12 cellular contexts compared by ENCODE assay signal in genomic region chr3:179438836-179439235, GRCh38. TPM values are rescaled to one million over a fixed set of nuclear protein-coding genes. Genes with fewer than 3 reads are reported as not detected.
DNase-seq lines count a peak whose midpoint lies in the region; ATAC-seq and TF ChIP-seq lines count a peak whose summit lies in the region.
"Had no signal": no experiment of that assay in that cellular context is flagged by ENCODE, and none has a peak within 500 bp of the region (broad histone marks: within the 10 kb centered on the region; RNA-seq: fewer than 3 reads in every experiment).

No MANE protein-coding gene starts in this region.

- H3K27me3 ChIP-seq in endodermal cell (ENCODE audit: control insufficient read depth, insufficient read depth, low read length, poor library complexity, severe bottlenecking) (no peaks in the 10 kb centered on the region), Caco-2 (replicated peaks; ENCODE audit: control insufficient read depth, insufficient read depth, low read length) (no peaks in the 10 kb centered on the region)
- H3K27me3 ChIP-seq: thyroid gland had no signal

- H3K27ac ChIP-seq in endodermal cell (ENCODE audit: low read depth, low read length): no peak overlapping the region
- no peak overlapping the region for H3K27ac ChIP-seq in caudate nucleus (ENCODE audit: low read depth, low read length)
- H3K27ac ChIP-seq: thyroid gland had no signal

- 57 to 76% methylated on average over 5 of the region's 5 CpGs for WGBS in endodermal cell (ENCODE audit: insufficient coverage in 1 of 2, insufficient read length in 1 of 2), 2 experiments

- intact Hi-C loops in Caco-2 (cut with micrococcal nuclease; ENCODE audit: unreplicated experiment): loop anchor here (2.0 kb wide), 1 partner anchor 66 kb away; no protein-coding TSS in a partner anchor

- no peaks in the 10 kb centered on the region for H3K36me3 ChIP-seq in endodermal cell (ENCODE audit: control insufficient read depth, insufficient read depth, low read length)
- H3K36me3 ChIP-seq in Caco-2 (ENCODE audit: control insufficient read depth, insufficient read depth, low read length): no peaks in the 10 kb centered on the region
- H3K36me3 ChIP-seq: thyroid gland had no signal

- H3K9me3 Mint-ChIP-seq in endodermal cell (no peaks in the 10 kb centered on the region), Caco-2 (ENCODE audit: unreplicated experiment) (no peaks in the 10 kb centered on the region)

- ATAC-seq in GM18511 (IDR thresholded peaks at IDR 0.05; ENCODE audit: unreplicated experiment) (peak; percentile 94), GM21526 (IDR thresholded peaks at IDR 0.05; ENCODE audit: low FRiP score, unreplicated experiment) (peak; percentile 91), HG03175 (IDR thresholded peaks at IDR 0.05; ENCODE audit: unreplicated experiment) (peak; percentile 74)
- ATAC-seq: left ventricle myocardium superior had no signal

- H3K27ac Mint-ChIP-seq in endodermal cell: no peak overlapping the region
- H3K27ac Mint-ChIP-seq in Caco-2 (ENCODE audit: unreplicated experiment): no peak overlapping the region

- CTCF ChIA-PET in Caco-2 (lab: Charles Lee): interaction anchor here (0.6 kb wide), 1 partner anchor 23 kb away, joined by 3 read pairs; no protein-coding TSS in a partner anchor

- H3K4me3 ChIP-seq in endodermal cell (ENCODE audit: low read length) (peak overlapping the region; percentile 21), Caco-2 (ENCODE audit: low read depth, low read length) (no peak overlapping the region)
- H3K4me3 ChIP-seq: thyroid gland had no signal

- BruUV-seq in Caco-2 (replicated peaks; lab: Mats Ljungman, UMichigan): no TSS peak

- no peaks in the 10 kb centered on the region for H3K9me3 ChIP-seq in endodermal cell (ENCODE audit: control insufficient read depth, low read length)
- H3K9me3 ChIP-seq in Caco-2: no peaks in the 10 kb centered on the region
- H3K9me3 ChIP-seq: thyroid gland had no signal

- no peaks in the 10 kb centered on the region for H3K27me3 Mint-ChIP-seq in endodermal cell (ENCODE audit: insufficient read depth)
- H3K27me3 Mint-ChIP-seq in Caco-2 (ENCODE audit: insufficient read depth, unreplicated experiment): no peaks in the 10 kb centered on the region

- no peak for TF ChIP-seq CTCF in endodermal cell (conservative IDR thresholded peaks at IDR 0.05)
- no peak for TF ChIP-seq CTCF in Caco-2 (IDR thresholded peaks at IDR 0.05; ENCODE audit: insufficient read depth in 1 of 2, low read depth in 1 of 2, low read length in 1 of 2, severe bottlenecking in 1 of 2, unreplicated experiment in 1 of 2)

- peak; percentile 75 for DNase-seq in endodermal cell
- DNase-seq in T1000 (lab: John Stamatoyannopoulos, UW): no peak
- DNase-seq in caudate nucleus (lab: John Stamatoyannopoulos, UW): no peak
- no peak for DNase-seq in NCI-H446 treated with DMSO at 0.1 percent for 48 hours (lab: John Stamatoyannopoulos, UW)
- no peak for DNase-seq in Caco-2
- DNase-seq: EL; left ventricle myocardium superior; stimulated activated CD4-positive, alpha-beta T cell treated with anti-CD3 and anti-CD28 coated beads, Interleukin-15, amount 100 ng/mL, for 24 hours had no signal

- no peak overlapping the region for H3K9ac ChIP-seq in endodermal cell (ENCODE audit: extremely low read depth, low read length, poor library complexity, severe bottlenecking)

- POLR2A ChIA-PET in Caco-2 (lab: Charles Lee): interaction anchor here (0.7 kb wide), 1 partner anchor 124 kb away, joined by 3 read pairs; no protein-coding TSS in a partner anchor

- H3K4me1 Mint-ChIP-seq in endodermal cell (peaks cover 29% of the 10 kb centered on the region), Caco-2 (ENCODE audit: low read depth, unreplicated experiment) (peaks cover 9% of the 10 kb centered on the region)

- H3K4me3 Mint-ChIP-seq in endodermal cell (no peak overlapping the region), Caco-2 (ENCODE audit: unreplicated experiment) (no peak overlapping the region)

- no peaks in the 10 kb centered on the region for H3K36me3 Mint-ChIP-seq in endodermal cell (ENCODE audit: low read depth)
- H3K36me3 Mint-ChIP-seq in Caco-2 (ENCODE audit: insufficient read depth, unreplicated experiment): no peaks in the 10 kb centered on the region

- peaks cover 4% of the 10 kb centered on the region for H3K4me1 ChIP-seq in endodermal cell (ENCODE audit: control insufficient read depth, insufficient read depth, low read length)
- H3K4me1 ChIP-seq in Caco-2: no peaks in the 10 kb centered on the region
- H3K4me1 ChIP-seq: thyroid gland had no signal

RNA-seq across cellular contexts. Expression of gene GNB4, which starts 12.4 kb away (rescaled TPM):
- total RNA-seq in endodermal cell (10 to 100 TPM; 11.9 to 13.8 TPM), Caco-2 (2022) (3.6 and 5.1 TPM in 2 replicates)
- 31.3 TPM for polyA plus RNA-seq in endodermal cell (2013, experiment 1 of 2)
- 32.3 TPM for polyA plus RNA-seq in endodermal cell (2013, experiment 2 of 2)
